In genomic region chr5:17204133-17204489, GRCh38 we compare ENCODE assay signal across 2 cellular contexts.
TF ChIP-seq lines count a peak whose summit lies in the region.

No MANE protein-coding gene starts in this region.

TF ChIP-seq in IMR-90, 13 proteins besides CTCF, POLR2A, EP300 and RAD21:
- TF ChIP-seq USF2 (IDR thresholded peaks at IDR 0.05; ENCODE audit: low read depth, low read length), result no peak
- no peak for TF ChIP-seq SMC3 (IDR thresholded peaks at IDR 0.05; ENCODE audit: low read depth, low read length)
- no peak for TF ChIP-seq MAZ (IDR thresholded peaks at IDR 0.05; ENCODE audit: borderline replicate concordance, low read depth, low read length)
- TF ChIP-seq MAFK (IDR thresholded peaks at IDR 0.05; ENCODE audit: low read depth, low read length), result no peak
- no peak for TF ChIP-seq CHD1 (IDR thresholded peaks at IDR 0.05; ENCODE audit: low read depth, low read length)
- TF ChIP-seq CEBPB (IDR thresholded peaks at IDR 0.05; ENCODE audit: low read depth, low read length), result no peak
- TF ChIP-seq RFX5 (IDR thresholded peaks at IDR 0.05; ENCODE audit: low read depth, low read length), result no peak

TF ChIP-seq in H1, 55 proteins besides CTCF, POLR2A, EP300 and RAD21:
- TF ChIP-seq CHD1 (IDR thresholded peaks at IDR 0.05; ENCODE audit: low read depth, low read length) (no peak), CREB1 (IDR thresholded peaks at IDR 0.05) (no peak), CHD7 (IDR thresholded peaks at IDR 0.05; ENCODE audit: insufficient replicate concordance, low read length) (no peak), NRF1 (IDR thresholded peaks at IDR 0.05; ENCODE audit: low read depth, low read length) (no peak), CTBP2 (IDR thresholded peaks at IDR 0.05; ENCODE audit: borderline replicate concordance, insufficient read depth, insufficient read length, low read length) (no peak), BRCA1 (IDR thresholded peaks at IDR 0.05; ENCODE audit: low read depth, low read length) (no peak), EGR1 (IDR thresholded peaks at IDR 0.05; ENCODE audit: borderline replicate concordance, low read depth, low read length) (no peak), CBX5 (IDR thresholded peaks at IDR 0.05; ENCODE audit: low read depth, low read length) (no peak), CHD2 (IDR thresholded peaks at IDR 0.05; ENCODE audit: low read length) (no peak), KDM5A (IDR thresholded peaks at IDR 0.05; ENCODE audit: low read length) (no peak), EZH2 (IDR thresholded peaks at IDR 0.05; ENCODE audit: low read depth, low read length, severe bottlenecking) (no peak)
TF ChIP-seq in H1: peak in this region for 0.
